Comparison of ENCODE assay signal across 35 cellular contexts in the genomic region with DNA sequence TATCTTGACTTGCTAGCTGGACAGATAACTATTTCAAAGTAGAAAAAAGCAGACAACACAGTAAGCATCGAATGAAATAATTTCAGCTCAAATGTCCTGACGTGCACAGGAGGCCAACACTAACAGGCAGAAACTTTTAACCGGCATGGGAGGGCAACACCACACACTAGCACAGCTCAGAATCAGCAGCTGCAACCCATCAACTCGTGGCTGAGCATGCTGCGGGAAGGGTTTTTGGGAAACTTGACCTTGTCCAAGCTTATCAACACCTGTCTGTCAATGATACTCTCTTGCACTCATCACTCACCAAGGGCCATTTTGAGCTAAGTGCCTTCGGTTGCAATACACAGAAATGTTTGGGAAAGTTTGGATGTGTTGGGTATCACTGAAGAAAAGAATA.
"Had no signal": no experiment of that assay in that cellular context is flagged by ENCODE, and none has a peak within 500 bp of the region (broad histone marks: within the 10 kb centered on the region; RNA-seq: fewer than 3 reads in every experiment).

No MANE protein-coding gene starts in this region.

- H3K4me3 ChIP-seq: adrenal gland, body of pancreas, esophagus squamous epithelium, gastroesophageal sphincter had no signal

- H3K4me1 ChIP-seq: adrenal gland, body of pancreas, esophagus squamous epithelium, gastroesophageal sphincter had no signal

- ATAC-seq: activated CD4-positive, CD25-positive, alpha-beta regulatory T cell treated with anti-CD3 and anti-CD28 coated beads, Interleukin-2, amount 50 U/mL, for 24 hours; activated CD8-positive, alpha-beta memory T cell treated with anti-CD3 and anti-CD28 coated beads, Interleukin-2, amount 10 ng/mL, durations not matched to agents 7 days and 5 days; activated CD8-positive, alpha-beta T cell treated with anti-CD3 and anti-CD28 coated beads, Interleukin-2, amount 10 ng/mL, durations not matched to agents 7 days and 5 days; activated naive CD8-positive, alpha-beta T cell treated with anti-CD3 and anti-CD28 coated beads, Interleukin-2, amount 50 U/mL, for 24 hours; body of pancreas; effector memory CD8-positive, alpha-beta T cell; gastroesophageal sphincter; T-cell; T-helper 17 cell had no signal

- FAIRE-seq: endometrium, endothelial cell of umbilical vein had no signal

- DNase-seq: activated B cell treated with CpG ODN at 0.5 μM for 24 hours; activated CD4-positive, alpha-beta memory T cell treated with anti-CD3 and anti-CD28 coated beads for 36 hours; activated CD4-positive, alpha-beta T cell treated with anti-CD3 and anti-CD28 coated beads for 48 hours; activated CD8-positive, alpha-beta memory T cell treated with anti-CD3 and anti-CD28 coated beads, Interleukin-2, amount 10 ng/mL, durations not matched to agents 7 days and 5 days; activated CD8-positive, alpha-beta memory T cell treated with anti-CD3 and anti-CD28 coated beads, Interleukin-2, amount 50 U/mL, for 4 hours; activated CD8-positive, alpha-beta T cell treated with anti-CD3 and anti-CD28 coated beads, Interleukin-2, amount 10 ng/mL, durations not matched to agents 7 days and 5 days; activated effector memory CD4-positive, alpha-beta T cell treated with anti-CD3 and anti-CD28 coated beads, Interleukin-2, amount 50 U/mL, for 16 hours; activated naive CD4-positive, alpha-beta T cell treated with anti-CD3 and anti-CD28 coated beads for 36 hours; activated naive CD8-positive, alpha-beta T cell treated with anti-CD3 and anti-CD28 coated beads for 36 hours; activated naive CD8-positive, alpha-beta T cell treated with anti-CD3 and anti-CD28 coated beads, Interleukin-2, amount 50 U/mL, for 24 hours; activated T-cell treated with anti-CD3 and anti-CD28 coated beads, Interleukin-2, amount 50 U/mL, for 1 hour; activated T-cell treated with anti-CD3 and anti-CD28 coated beads, Interleukin-2, amount 50 U/mL, for 48 hours; aorta; body of pancreas; cortex of kidney; dermis blood vessel endothelial cell; effector CD4-positive, alpha-beta T cell; effector memory CD8-positive, alpha-beta T cell; esophagus squamous epithelium; foreskin melanocyte; T-cell; T-helper 17 cell; T1000; WERI-Rb-1 had no signal

- H3K27ac Mint-ChIP-seq: activated B cell treated with CpG ODN at 0.5 μM for 24 hours; activated CD4-positive, alpha-beta memory T cell treated with anti-CD3 and anti-CD28 coated beads for 36 hours; activated CD8-positive, alpha-beta memory T cell treated with anti-CD3 and anti-CD28 coated beads, Interleukin-2, amount 10 ng/mL, durations not matched to agents 7 days and 5 days; activated CD8-positive, alpha-beta T cell treated with anti-CD3 and anti-CD28 coated beads, Interleukin-2, amount 10 ng/mL, durations not matched to agents 7 days and 5 days; activated naive CD4-positive, alpha-beta T cell treated with anti-CD3 and anti-CD28 coated beads for 36 hours; activated naive CD4-positive, alpha-beta T cell treated with anti-CD3 and anti-CD28 coated beads, Interleukin-2, amount 50 U/mL, for 24 hours; activated naive CD8-positive, alpha-beta T cell treated with anti-CD3 and anti-CD28 coated beads for 36 hours; activated naive CD8-positive, alpha-beta T cell treated with anti-CD3 and anti-CD28 coated beads, Interleukin-2, amount 50 U/mL, for 24 hours; activated T-helper 1 cell treated with anti-CD3 and anti-CD28 coated beads, Interleukin-12 subunit alpha, Interleukin-12 subunit beta, Interleukin-2, Interleukin-4 antibody, amounts not matched to agents 30 ng/mL and 10 ng/mL and 1 ng/mL, durations not matched to agents 14 hours and 24 hours and 36 hours; activated T-helper 2 cell treated with anti-CD3 and anti-CD28 coated beads, Interferon-gamma antibody, Interleukin-2, Interleukin-4, amounts not matched to agents 10 μg/mL and 5 μg/mL and 100 μg/mL, durations not matched to agents 14 hours and 24 hours and 36 hours; effector memory CD8-positive, alpha-beta T cell; T-cell; T-helper 17 cell; T-helper 2 cell treated with Interferon-gamma antibody and Interleukin-4, amounts not matched to agents 5 μg/mL and 100 μg/mL, for 36 hours had no signal

- H3K9me3 ChIP-seq: adrenal gland, body of pancreas, esophagus squamous epithelium, gastroesophageal sphincter had no signal

- H3K27me3 ChIP-seq: adrenal gland, body of pancreas, esophagus squamous epithelium had no signal

- H3K36me3 ChIP-seq: adrenal gland, esophagus squamous epithelium, gastroesophageal sphincter, WERI-Rb-1 had no signal

- H3K27me3 Mint-ChIP-seq: activated B cell treated with CpG ODN at 0.5 μM for 24 hours; activated CD8-positive, alpha-beta memory T cell treated with anti-CD3 and anti-CD28 coated beads, Interleukin-2, amount 10 ng/mL, durations not matched to agents 7 days and 5 days; activated naive CD8-positive, alpha-beta T cell treated with anti-CD3 and anti-CD28 coated beads for 36 hours had no signal

- H3K27ac ChIP-seq: adrenal gland, body of pancreas, epithelial cell of prostate, esophagus squamous epithelium, gastroesophageal sphincter, WERI-Rb-1 had no signal

- H3K9me3 Mint-ChIP-seq: activated naive CD4-positive, alpha-beta T cell treated with anti-CD3 and anti-CD28 coated beads for 36 hours; activated naive CD4-positive, alpha-beta T cell treated with anti-CD3 and anti-CD28 coated beads, Interleukin-2, amount 50 U/mL, for 24 hours; activated naive CD8-positive, alpha-beta T cell treated with anti-CD3 and anti-CD28 coated beads for 36 hours; activated naive CD8-positive, alpha-beta T cell treated with anti-CD3 and anti-CD28 coated beads, Interleukin-2, amount 50 U/mL, for 24 hours; activated T-helper 2 cell treated with anti-CD3 and anti-CD28 coated beads, Interferon-gamma antibody, Interleukin-2, Interleukin-4, amounts not matched to agents 10 μg/mL and 5 μg/mL and 100 μg/mL, durations not matched to agents 14 hours and 24 hours and 36 hours; central memory CD8-positive, alpha-beta T cell; T-cell; T-helper 2 cell treated with Interferon-gamma antibody and Interleukin-4, amounts not matched to agents 5 μg/mL and 100 μg/mL, for 36 hours had no signal

- H3K4me3 Mint-ChIP-seq: activated B cell treated with CpG ODN at 0.5 μM for 24 hours; activated CD4-positive, alpha-beta memory T cell treated with anti-CD3 and anti-CD28 coated beads for 36 hours; activated CD8-positive, alpha-beta memory T cell treated with anti-CD3 and anti-CD28 coated beads, Interleukin-2, amount 10 ng/mL, durations not matched to agents 7 days and 5 days; activated CD8-positive, alpha-beta T cell treated with anti-CD3 and anti-CD28 coated beads, Interleukin-2, amount 10 ng/mL, durations not matched to agents 7 days and 5 days; activated naive CD4-positive, alpha-beta T cell treated with anti-CD3 and anti-CD28 coated beads for 36 hours; activated naive CD4-positive, alpha-beta T cell treated with anti-CD3 and anti-CD28 coated beads, Interleukin-2, amount 50 U/mL, for 24 hours; activated naive CD8-positive, alpha-beta T cell treated with anti-CD3 and anti-CD28 coated beads for 36 hours; activated naive CD8-positive, alpha-beta T cell treated with anti-CD3 and anti-CD28 coated beads, Interleukin-2, amount 50 U/mL, for 24 hours; activated T-helper 1 cell treated with anti-CD3 and anti-CD28 coated beads, Interleukin-12 subunit alpha, Interleukin-12 subunit beta, Interleukin-2, Interleukin-4 antibody, amounts not matched to agents 30 ng/mL and 10 ng/mL and 1 ng/mL, durations not matched to agents 14 hours and 24 hours and 36 hours; central memory CD8-positive, alpha-beta T cell; effector memory CD8-positive, alpha-beta T cell; T-cell; T-helper 17 cell; T-helper 2 cell treated with Interferon-gamma antibody and Interleukin-4, amounts not matched to agents 5 μg/mL and 100 μg/mL, for 36 hours had no signal

- H3K36me3 Mint-ChIP-seq: activated CD4-positive, alpha-beta memory T cell treated with anti-CD3 and anti-CD28 coated beads for 36 hours; activated CD8-positive, alpha-beta memory T cell treated with anti-CD3 and anti-CD28 coated beads, Interleukin-2, amount 10 ng/mL, durations not matched to agents 7 days and 5 days; activated naive CD4-positive, alpha-beta T cell treated with anti-CD3 and anti-CD28 coated beads, Interleukin-2, amount 50 U/mL, for 24 hours; activated naive CD8-positive, alpha-beta T cell treated with anti-CD3 and anti-CD28 coated beads for 36 hours; T-cell had no signal

- H3K4me1 Mint-ChIP-seq: activated B cell treated with CpG ODN at 0.5 μM for 24 hours; activated CD8-positive, alpha-beta memory T cell treated with anti-CD3 and anti-CD28 coated beads, Interleukin-2, amount 10 ng/mL, durations not matched to agents 7 days and 5 days; activated naive CD4-positive, alpha-beta T cell treated with anti-CD3 and anti-CD28 coated beads, Interleukin-2, amount 50 U/mL, for 24 hours; activated naive CD8-positive, alpha-beta T cell treated with anti-CD3 and anti-CD28 coated beads for 36 hours; activated naive CD8-positive, alpha-beta T cell treated with anti-CD3 and anti-CD28 coated beads, Interleukin-2, amount 50 U/mL, for 24 hours; central memory CD8-positive, alpha-beta T cell; T-cell; T-helper 17 cell had no signal
